ENCODE assay signal across 22 cellular contexts in genomic region chrX:130075768-130076167, GRCh38.
"Had no signal": no experiment of that assay in that cellular context is flagged by ENCODE, and none has a peak within 500 bp of the region (broad histone marks: within the 10 kb centered on the region; RNA-seq: fewer than 3 reads in every experiment).

No MANE protein-coding gene starts in this region.

- H3K4me1 ChIP-seq: gastrocnemius medialis, lower lobe of right lung, psoas muscle, sigmoid colon, suprapubic skin, upper lobe of right lung, uterus had no signal

- H3K27ac ChIP-seq: gastrocnemius medialis, lower lobe of right lung, ovary, psoas muscle, sigmoid colon, suprapubic skin, transverse colon, upper lobe of right lung, uterus had no signal

- H3K4me3 ChIP-seq: gastrocnemius medialis, lower lobe of right lung, ovary, psoas muscle, sigmoid colon, suprapubic skin, transverse colon, upper lobe of right lung, uterus had no signal

- H3K36me3 ChIP-seq: gastrocnemius medialis, ovary, transverse colon, upper lobe of right lung, uterus had no signal

- DNase-seq: cortex of kidney; effector memory CD8-positive, alpha-beta T cell; gastrocnemius medialis; head of caudate nucleus; left ventricle myocardium superior; lower lobe of right lung; naive thymus-derived CD8-positive, alpha-beta T cell; nephron progenitor cell; nucleus accumbens; ovary; posterior cingulate gyrus; psoas muscle; right cardiac atrium; sigmoid colon; stimulated activated CD4-positive, alpha-beta T cell treated with anti-CD3 and anti-CD28 coated beads, Interleukin-2, amount 100 ng/mL, for 24 hours; stimulated activated CD4-positive, alpha-beta T cell treated with anti-CD3 and anti-CD28 coated beads, Interleukin-4, amount 100 ng/mL, for 24 hours; stimulated activated naive CD4-positive, alpha-beta T cell treated with Interleukin-2 at 50 U/mL for 16 hours; transverse colon; upper lobe of right lung; uterus had no signal

- H3K4me3 Mint-ChIP-seq: effector memory CD8-positive, alpha-beta T cell; naive thymus-derived CD8-positive, alpha-beta T cell; nephron progenitor cell; stimulated activated effector memory CD8-positive, alpha-beta T cell treated with anti-CD3 and anti-CD28 coated beads, Interleukin-12 subunit alpha, Interleukin-12 subunit beta, amount 100 ng/mL, for 72 hours had no signal

- H3K27me3 ChIP-seq: gastrocnemius medialis, ovary, sigmoid colon, suprapubic skin, transverse colon, upper lobe of right lung, uterus had no signal

- H3K9me3 Mint-ChIP-seq: effector memory CD8-positive, alpha-beta T cell; naive thymus-derived CD8-positive, alpha-beta T cell; stimulated activated effector memory CD8-positive, alpha-beta T cell treated with anti-CD3 and anti-CD28 coated beads, Interleukin-12 subunit alpha, Interleukin-12 subunit beta, amount 100 ng/mL, for 72 hours had no signal

- H3K9me3 ChIP-seq: gastrocnemius medialis, lower lobe of right lung, ovary, psoas muscle, sigmoid colon, suprapubic skin, transverse colon, upper lobe of right lung, uterus had no signal

- ATAC-seq: effector memory CD8-positive, alpha-beta T cell; gastrocnemius medialis; left ventricle myocardium superior; lower lobe of right lung; naive thymus-derived CD8-positive, alpha-beta T cell; psoas muscle; right cardiac atrium; stimulated activated effector memory CD8-positive, alpha-beta T cell treated with anti-CD3 and anti-CD28 coated beads, Interleukin-12 subunit alpha, Interleukin-12 subunit beta, amount 100 ng/mL, for 72 hours; upper lobe of right lung had no signal

- H3K27me3 Mint-ChIP-seq: effector memory CD8-positive, alpha-beta T cell; naive thymus-derived CD8-positive, alpha-beta T cell had no signal

- H3K27ac Mint-ChIP-seq: nephron progenitor cell; stimulated activated effector memory CD8-positive, alpha-beta T cell treated with anti-CD3 and anti-CD28 coated beads, Interleukin-12 subunit alpha, Interleukin-12 subunit beta, amount 100 ng/mL, for 72 hours had no signal
